Comparison of ENCODE assay signal across 1 cellular context in the genomic region with DNA sequence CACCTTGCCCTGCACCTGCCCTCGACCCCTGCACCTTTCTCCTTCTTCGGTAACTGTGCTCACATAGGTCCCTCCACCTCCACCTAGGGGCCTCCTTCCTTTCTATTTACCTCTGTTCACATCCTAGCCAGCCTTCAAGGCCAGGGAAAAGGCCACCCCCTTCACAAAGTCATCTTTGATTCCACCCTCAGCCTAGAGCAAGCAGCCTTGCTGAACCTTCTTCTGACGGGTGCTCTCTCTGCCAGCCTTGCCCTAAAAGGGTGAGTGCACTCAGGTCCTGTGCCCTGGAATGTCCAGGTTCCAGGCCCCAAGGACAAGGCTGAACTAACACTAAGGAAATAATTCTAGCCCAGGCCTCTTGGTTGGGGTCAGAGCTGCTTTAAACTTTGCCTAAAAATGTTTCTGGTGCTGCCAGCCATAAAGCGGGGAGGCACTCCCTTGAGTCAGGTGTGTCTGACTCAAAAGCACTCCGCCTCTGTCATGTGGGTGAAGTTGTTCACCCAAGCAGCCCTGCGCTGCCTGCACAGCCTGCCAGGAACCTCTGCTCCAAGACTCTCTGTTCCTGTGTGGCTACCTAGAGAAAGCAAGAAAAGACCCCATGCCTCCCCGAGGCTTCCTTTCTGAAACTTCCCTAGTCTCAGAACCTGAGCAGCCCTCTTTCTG.
TF ChIP-seq lines count a peak whose summit lies in the region.

No MANE protein-coding gene starts in this region.

TF ChIP-seq in H1, 55 proteins besides CTCF, POLR2A, EP300 and RAD21:
- TF ChIP-seq SIN3A (conservative IDR thresholded peaks at IDR 0.05 in 1 of 2, IDR thresholded peaks at IDR 0.05 in 1 of 2; ENCODE audit: low read depth in 1 of 2, low read length in 2 of 2) = no peak
- TF ChIP-seq, protein P1, sequence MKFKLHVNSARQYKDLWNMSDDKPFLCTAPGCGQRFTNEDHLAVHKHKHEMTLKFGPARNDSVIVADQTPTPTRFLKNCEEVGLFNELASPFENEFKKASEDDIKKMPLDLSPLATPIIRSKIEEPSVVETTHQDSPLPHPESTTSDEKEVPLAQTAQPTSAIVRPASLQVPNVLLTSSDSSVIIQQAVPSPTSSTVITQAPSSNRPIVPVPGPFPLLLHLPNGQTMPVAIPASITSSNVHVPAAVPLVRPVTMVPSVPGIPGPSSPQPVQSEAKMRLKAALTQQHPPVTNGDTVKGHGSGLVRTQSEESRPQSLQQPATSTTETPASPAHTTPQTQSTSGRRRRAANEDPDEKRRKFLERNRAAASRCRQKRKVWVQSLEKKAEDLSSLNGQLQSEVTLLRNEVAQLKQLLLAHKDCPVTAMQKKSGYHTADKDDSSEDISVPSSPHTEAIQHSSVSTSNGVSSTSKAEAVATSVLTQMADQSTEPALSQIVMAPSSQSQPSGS (IDR thresholded peaks at IDR 0.05; ENCODE audit: low read length) = no peak
TF ChIP-seq in H1: peak in this region for 0.
